ENCODE assay signal across 8 cellular contexts in genomic region chr10:21336476-21337170, GRCh38.
DNase-seq lines count a peak whose midpoint lies in the region; ATAC-seq, FAIRE-seq and TF ChIP-seq lines count a peak whose summit lies in the region.

No MANE protein-coding gene starts in this region.

- H3K79me2 ChIP-seq in mammary epithelial cell (ENCODE audit: insufficient read depth, low read length) (no peaks in the 10 kb centered on the region), HepG2 (ENCODE audit: insufficient read depth, low read length) (no peaks in the 10 kb centered on the region)

- DNase-seq in AG09319 (ENCODE audit: extremely low read depth, low read depth) (peak; percentile 70), mammary epithelial cell (peak; percentile 90), HepG2 (ENCODE audit: low spot score) (peak; percentile 92), DMS79 treated with DMSO at 0.1 percent for 48 hours (lab: John Stamatoyannopoulos, UW) (no peak)

- POLR2A ChIA-PET in HepG2 (lab: Yijun Ruan, JAX) = no interaction called here

- in situ Hi-C loops in mammary epithelial cell (cut with MboI; ENCODE audit: low sequenced_read_pairs in 2 of 2) = no loop called here
- in situ Hi-C loops in HepG2 (cut with HindIII; ENCODE audit: extremely low pct_ligation_motif_present, low pct_unique_long_range_greater_than_20kb) = no loop called here

- no peaks in the 10 kb centered on the region for H3K27me3 ChIP-seq in HUES48 (ENCODE audit: control insufficient read depth, insufficient read depth, low read length)
- no peaks in the 10 kb centered on the region for H3K27me3 ChIP-seq in mammary epithelial cell (ENCODE audit: insufficient read depth, low read length)
- H3K27me3 ChIP-seq in HepG2 (ENCODE audit: control insufficient read depth in 1 of 2, insufficient read depth in 2 of 2, low read length in 2 of 2) = no peaks in the 10 kb centered on the region

- peak overlapping the region; percentile 67 for H2AFZ ChIP-seq in mammary epithelial cell (ENCODE audit: low read depth, low read length)
- H2AFZ ChIP-seq in HepG2 (ENCODE audit: low read length) = no peak overlapping the region

- peak in 1 of 2 experiments; percentile 63; a peak in 2 of 4 replicates for TF ChIP-seq EP300 in HepG2 (IDR thresholded peaks at IDR 0.05; ENCODE audit: low read depth in 2 of 2, low read length in 2 of 2)
- no peak for TF ChIP-seq EP300 in HepG2 (CRISPR knock-in tag; IDR thresholded peaks at IDR 0.05; ENCODE audit: borderline replicate concordance)

- ATAC-seq in HepG2 = peak; percentile 94
- ATAC-seq in GM21619 (IDR thresholded peaks at IDR 0.05; ENCODE audit: unreplicated experiment) = no peak
- ATAC-seq in GM18868 (IDR thresholded peaks at IDR 0.05; ENCODE audit: unreplicated experiment) = no peak
- ATAC-seq in HG03432 (IDR thresholded peaks at IDR 0.05; ENCODE audit: unreplicated experiment) = no peak

- dilution Hi-C loops in mammary epithelial cell (cut with HindIII; ENCODE audit: low sequenced_read_pairs) = no loop called here

- 0% methylated on average over 7 of the region's 8 CpGs for WGBS in mammary epithelial cell (ENCODE audit: low coverage, missing lambda C conversion rate)
- WGBS in HepG2 (ENCODE audit: low lambda C conversion rate) = 1% methylated on average over 7 of the region's 8 CpGs

- peak overlapping the region; percentile 32; the same call in 1 of the 2 replicates for H3K9ac ChIP-seq in HUES48 (ENCODE audit: low read depth, low read length)
- peak overlapping the region; percentile 9 for H3K9ac ChIP-seq in mammary epithelial cell (ENCODE audit: insufficient read depth, low read length)
- no peak overlapping the region for H3K9ac ChIP-seq in HepG2 (ENCODE audit: insufficient read depth, low read depth, low read length)

- intact Hi-C loops in mammary epithelial cell (cut with micrococcal nuclease) (loop anchor here (1.0 to 5.0 kb wide), 6 partner anchors 19 to 191 kb away; partner anchors contain the start of gene SKIDA1), HepG2 (cut with micrococcal nuclease; ENCODE audit: unreplicated experiment) (no loop called here)

- peak overlapping the region; percentile 84 for H3K4me2 ChIP-seq in mammary epithelial cell (ENCODE audit: insufficient read depth, low read depth, low read length)
- peak overlapping the region; percentile 52 for H3K4me2 ChIP-seq in HepG2 (ENCODE audit: low read depth, low read length)

- no peaks in the 10 kb centered on the region for H4K20me1 ChIP-seq in mammary epithelial cell (ENCODE audit: insufficient read depth, low read length)
- H4K20me1 ChIP-seq in HepG2 (ENCODE audit: insufficient read depth, low read length) = no peaks in the 10 kb centered on the region

- CTCF ChIA-PET in mammary epithelial cell (lab: Charles Lee; ENCODE audit: low non-redundant PET) = interaction anchor here (0.6 to 0.7 kb wide), 3 partner anchors 28 to 156 kb away, joined by 3 to 11 read pairs (median 4); no protein-coding TSS in a partner anchor
- CTCF ChIA-PET in HepG2 (lab: Yijun Ruan, JAX; ENCODE audit: low intra/inter-chr PET ratio, low total read pairs) = no interaction called here

- H3K4me1 ChIP-seq in HUES48 (ENCODE audit: control insufficient read depth, insufficient read depth, low read length) (peaks cover 15% of the 10 kb centered on the region), mammary epithelial cell (ENCODE audit: insufficient read depth, low read length) (peaks cover 30% of the 10 kb centered on the region), HepG2 (ENCODE audit: insufficient read depth, low read length) (peaks cover 27% of the 10 kb centered on the region)

- no peaks in the 10 kb centered on the region for H3K36me3 ChIP-seq in HUES48 (ENCODE audit: control insufficient read depth, insufficient read depth, low read length)
- no peaks in the 10 kb centered on the region for H3K36me3 ChIP-seq in mammary epithelial cell (ENCODE audit: insufficient read depth, low read length)
- H3K36me3 ChIP-seq in HepG2 (replicated peaks in 1 of 2; ENCODE audit: control insufficient read depth in 1 of 2, insufficient read depth in 2 of 2, low read length in 2 of 2) = no peaks in the 10 kb centered on the region

- TF ChIP-seq CTCF in AG09319 (IDR thresholded peaks at IDR 0.05; ENCODE audit: low read depth, low read length) (no peak), mammary epithelial cell (conservative IDR thresholded peaks at IDR 0.05 in 1 of 2, IDR thresholded peaks at IDR 0.05 in 1 of 2; ENCODE audit: extremely low read depth in 1 of 2, insufficient read depth in 1 of 2, low read depth in 1 of 2, low read length in 2 of 2) (peak in 1 of 2 donors; percentile 26), HepG2 (CRISPR knock-in tag; IDR thresholded peaks at IDR 0.05) (peak; percentile 61)

- BruUV-seq in mammary epithelial cell (replicated peaks; lab: Mats Ljungman, UMichigan) (no TSS peak), HepG2 (replicated peaks; lab: Mats Ljungman, UMichigan) (no TSS peak)

- H3K9me3 ChIP-seq in HUES48 (ENCODE audit: control insufficient read depth, insufficient read depth, low read length) (no peaks in the 10 kb centered on the region), mammary epithelial cell (replicated peaks; ENCODE audit: insufficient read depth, low read length) (no peaks in the 10 kb centered on the region), HepG2 (ENCODE audit: low read length) (no peaks in the 10 kb centered on the region)

- TF ChIP-seq POLR2A in HepG2 (IDR thresholded peaks at IDR 0.05; ENCODE audit: insufficient read depth in 1 of 2, low read depth in 2 of 2, low read length in 2 of 2) = no peak

- FAIRE-seq in HepG2 (lab: Jason Lieb, UNC) = peak; percentile 32

- TF ChIP-seq RAD21 in HepG2 (CRISPR knock-in tag; IDR thresholded peaks at IDR 0.05) = 0 out of 2 replicates have a peak, but pooled peaks have one; percentile 13

- H3K4me3 ChIP-seq in HUES48 (ENCODE audit: low read depth, low read length) (0 out of 2 replicates have a peak overlapping the region, but pooled peaks have one; percentile 4), mammary epithelial cell (replicated peaks in 1 of 3; ENCODE audit: insufficient read depth in 1 of 3, low read depth in 2 of 3, low read length in 3 of 3) (peak overlapping the region; percentile 0 to 15 (median 8)), HepG2 (replicated peaks in 1 of 3; ENCODE audit: insufficient read depth in 1 of 3, low read depth in 2 of 3, low read length in 3 of 3) (peak overlapping the region in 1 of 3 experiments; percentile 35; a peak in 2 of 6 replicates)

- H3K27ac ChIP-seq in HUES48 (ENCODE audit: low read depth, low read length) (peak overlapping the region; percentile 95), mammary epithelial cell (ENCODE audit: insufficient read depth, low read depth, low read length) (peak overlapping the region; percentile 53), HepG2 (ENCODE audit: extremely low read length, insufficient read depth, low read length) (no peak overlapping the region)

TF ChIP-seq in HepG2, 621 proteins besides CTCF, POLR2A, EP300 and RAD21 (continues in another document):
- no peak for TF ChIP-seq HOXA7 (CRISPR knock-in tag; IDR thresholded peaks at IDR 0.05)
- TF ChIP-seq FOXA1 (IDR thresholded peaks at IDR 0.05) = no peak
- TF ChIP-seq FOXA1 (CRISPR knock-in tag; IDR thresholded peaks at IDR 0.05) = peak; percentile 39; the same call in 1 of the 2 replicates
- no peak for TF ChIP-seq SRSF9 (IDR thresholded peaks at IDR 0.05; ENCODE audit: borderline replicate concordance, insufficient read depth, low read depth, low read length, poor library complexity, severe bottlenecking)
- TF ChIP-seq ZNF331 (CRISPR knock-in tag; IDR thresholded peaks at IDR 0.05) = peak; percentile 80
- TF ChIP-seq HOMEZ (CRISPR knock-in tag; IDR thresholded peaks at IDR 0.05; ENCODE audit: low read depth) = 0 out of 2 replicates have a peak, but pooled peaks have one; percentile 12
- TF ChIP-seq ARID2 (CRISPR knock-in tag; IDR thresholded peaks at IDR 0.05; ENCODE audit: borderline replicate concordance) = no peak
- TF ChIP-seq ARID5B (CRISPR knock-in tag; IDR thresholded peaks at IDR 0.05) = peak; percentile 59
- peak; percentile 46 for TF ChIP-seq STAG1 (CRISPR knock-in tag; IDR thresholded peaks at IDR 0.05)
